22 cellular contexts compared by ENCODE assay signal in the genomic region with DNA sequence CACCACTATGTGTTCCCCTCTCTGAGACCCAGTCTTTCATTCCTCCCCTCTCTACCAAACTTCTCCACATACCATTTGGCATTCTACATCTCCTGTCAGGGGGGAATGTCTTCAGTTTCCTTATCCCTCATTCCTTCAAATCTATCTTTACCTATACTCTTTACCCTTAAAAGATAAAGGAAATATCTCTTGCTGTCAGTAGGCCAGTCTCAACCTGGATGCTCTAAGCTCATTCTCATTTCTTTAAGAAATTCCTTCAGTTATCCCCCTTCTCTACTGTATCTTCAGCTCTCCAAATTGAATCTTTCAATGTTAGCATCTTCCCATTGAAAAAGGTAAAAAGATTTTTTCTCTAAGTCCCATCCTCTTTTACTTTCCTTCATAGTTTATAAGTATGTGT. TPM values are rescaled to one million over a fixed set of nuclear protein-coding genes. Genes with fewer than 3 reads are reported as not detected.
DNase-seq lines count a peak whose midpoint lies in the region; ATAC-seq, FAIRE-seq and TF ChIP-seq lines count a peak whose summit lies in the region.
"Had no signal": no experiment of that assay in that cellular context is flagged by ENCODE, and none has a peak within 500 bp of the region (broad histone marks: within the 10 kb centered on the region; RNA-seq: fewer than 3 reads in every experiment).

No MANE protein-coding gene starts in this region.

- no peak overlapping the region for H4K5ac ChIP-seq in mesendoderm (ENCODE audit: low read length)

- H3K9me3 ChIP-seq in OCI-LY1 (ENCODE audit: low read length), result no peaks in the 10 kb centered on the region
- H3K9me3 ChIP-seq in GM12878 (replicated peaks; ENCODE audit: control insufficient read depth, insufficient read depth, low read length), result no peaks in the 10 kb centered on the region; the same call in 2 of the 3 replicates
- no peaks in the 10 kb centered on the region for H3K9me3 ChIP-seq in mucosa of descending colon
- H3K9me3 ChIP-seq: right atrium auricular region, tibial nerve had no signal

- H3K4me3 Mint-ChIP-seq in activated naive CD8-positive, alpha-beta T cell, result no peak overlapping the region
- no peak overlapping the region for H3K4me3 Mint-ChIP-seq in activated naive CD8-positive, alpha-beta T cell treated with anti-CD3 and anti-CD28 coated beads for 36 hours
- no peak overlapping the region for H3K4me3 Mint-ChIP-seq in natural killer cell treated with Interleukin-12 subunit alpha and Interleukin-12 subunit beta and Interleukin-15 and Interleukin-18, amount 100 ng/mL, for 72 hours
- H3K4me3 Mint-ChIP-seq: activated CD4-positive, alpha-beta T cell treated with anti-CD3 and anti-CD28 coated beads, Interleukin-2, amount 10 ng/mL, durations not matched to agents 7 days and 5 days; H9 had no signal

- no peak overlapping the region for H2BK5ac ChIP-seq in mesendoderm (ENCODE audit: low read length)

- no peak overlapping the region for H3K56ac ChIP-seq in mesendoderm (ENCODE audit: low read length)

- H3K27me3 Mint-ChIP-seq in activated naive CD8-positive, alpha-beta T cell, result no peaks in the 10 kb centered on the region
- H3K27me3 Mint-ChIP-seq in activated naive CD8-positive, alpha-beta T cell treated with anti-CD3 and anti-CD28 coated beads for 36 hours, result no peaks in the 10 kb centered on the region
- H3K27me3 Mint-ChIP-seq in natural killer cell treated with Interleukin-12 subunit alpha and Interleukin-12 subunit beta and Interleukin-15 and Interleukin-18, amount 100 ng/mL, for 72 hours, result no peaks in the 10 kb centered on the region
- H3K27me3 Mint-ChIP-seq: activated CD4-positive, alpha-beta T cell treated with anti-CD3 and anti-CD28 coated beads, Interleukin-2, amount 10 ng/mL, durations not matched to agents 7 days and 5 days had no signal

- TF ChIP-seq POLR2A in GM12878 (IDR thresholded peaks at IDR 0.05; ENCODE audit: low read depth, low read length), result no peak

- ATAC-seq in GM12878 (no peak; the same call in 1 of the 3 replicates), mucosa of descending colon (no peak)
- no peak for ATAC-seq in natural killer cell treated with Interleukin-12 subunit alpha and Interleukin-12 subunit beta and Interleukin-15 and Interleukin-18, amount 100 ng/mL, for 72 hours
- ATAC-seq: A549, left cardiac atrium had no signal

- H3K79me1 ChIP-seq in mesendoderm (ENCODE audit: low read length), result peaks cover 19% of the 10 kb centered on the region

- peaks cover 54% of the 10 kb centered on the region for H3K4me1 ChIP-seq in OCI-LY1 (ENCODE audit: insufficient read depth, low read length, severe bottlenecking)
- peaks cover 36% of the 10 kb centered on the region for H3K4me1 ChIP-seq in GM12878 (ENCODE audit: control insufficient read depth, insufficient read depth, low read length)
- H3K4me1 ChIP-seq in mucosa of descending colon (ENCODE audit: low read depth), result peaks cover 7% of the 10 kb centered on the region
- peaks cover 2% of the 10 kb centered on the region for H3K4me1 ChIP-seq in mesendoderm (ENCODE audit: control insufficient read depth, low read depth, low read length)

- intact Hi-C loops in GM12878 (cut with micrococcal nuclease; ENCODE audit: unreplicated experiment) (loop anchor here (2.0 kb wide), 2 partner anchors 39 to 57 kb away; partner anchors contain the start of genes CDC73 and GLRX2), mucosa of descending colon (cut with DNase I, micrococcal nuclease) (no loop called here)

- H3K36me3 Mint-ChIP-seq in activated naive CD8-positive, alpha-beta T cell, result peaks cover 6% of the 10 kb centered on the region
- H3K36me3 Mint-ChIP-seq in activated naive CD8-positive, alpha-beta T cell treated with anti-CD3 and anti-CD28 coated beads for 36 hours, result peaks cover 33% of the 10 kb centered on the region
- no peaks in the 10 kb centered on the region for H3K36me3 Mint-ChIP-seq in natural killer cell treated with Interleukin-12 subunit alpha and Interleukin-12 subunit beta and Interleukin-15 and Interleukin-18, amount 100 ng/mL, for 72 hours

- no peak overlapping the region for H4K8ac ChIP-seq in mesendoderm (ENCODE audit: low read depth, low read length)

- H3K27ac Mint-ChIP-seq in activated naive CD8-positive, alpha-beta T cell, result peak overlapping the region; percentile 70
- no peak overlapping the region for H3K27ac Mint-ChIP-seq in activated naive CD8-positive, alpha-beta T cell treated with anti-CD3 and anti-CD28 coated beads for 36 hours
- H3K27ac Mint-ChIP-seq in natural killer cell treated with Interleukin-12 subunit alpha and Interleukin-12 subunit beta and Interleukin-15 and Interleukin-18, amount 100 ng/mL, for 72 hours, result peak overlapping the region; percentile 2 to 11
- H3K27ac Mint-ChIP-seq: activated CD4-positive, alpha-beta T cell treated with anti-CD3 and anti-CD28 coated beads, Interleukin-2, amount 10 ng/mL, durations not matched to agents 7 days and 5 days had no signal

- FAIRE-seq in GM12878 (lab: Jason Lieb, UNC), result no peak
- FAIRE-seq: A549, bronchial epithelial cell had no signal

- no peaks in the 10 kb centered on the region for H3K27me3 ChIP-seq in OCI-LY1 (ENCODE audit: insufficient read depth, low read length)
- no peaks in the 10 kb centered on the region for H3K27me3 ChIP-seq in GM12878 (replicated peaks in 1 of 2; ENCODE audit: control insufficient read depth in 2 of 2, insufficient read depth in 2 of 2, low read length in 1 of 2)
- no peaks in the 10 kb centered on the region for H3K27me3 ChIP-seq in mesendoderm (ENCODE audit: insufficient read depth, low read length, poor library complexity)
- H3K27me3 ChIP-seq: right atrium auricular region, tibial nerve had no signal

- no peak for TF ChIP-seq RAD21 in GM12878 (IDR thresholded peaks at IDR 0.05; ENCODE audit: insufficient read depth, low read depth, low read length)

- CTCF ChIA-PET in GM12878 (lab: Yijun Ruan, JAX), result interaction anchor here (0.7 to 2.8 kb wide), 5 partner anchors 8 to 592 kb away, joined by 3 to 15 read pairs (median 6); partner anchors contain the start of genes CDC73, RO60 and UCHL5

- H3K27ac ChIP-seq in OCI-LY1 (ENCODE audit: low read depth, low read length, poor library complexity, severe bottlenecking) (peak overlapping the region; percentile 1), GM12878 (ENCODE audit: control insufficient read depth, insufficient read depth) (peak overlapping the region; percentile 78), mesendoderm (ENCODE audit: low read depth, low read length) (no peak overlapping the region)
- H3K27ac ChIP-seq: A549, right atrium auricular region, tibial nerve had no signal

- H3K4me3 ChIP-seq in OCI-LY1 (ENCODE audit: low read depth, low read length, poor library complexity, severe bottlenecking), result peak overlapping the region; percentile 29
- peak overlapping the region; percentile 44; the same call in 1 of the 2 replicates for H3K4me3 ChIP-seq in GM12878
- no peak overlapping the region for H3K4me3 ChIP-seq in mucosa of descending colon
- no peak overlapping the region for H3K4me3 ChIP-seq in mesendoderm (ENCODE audit: low read length)
- H3K4me3 ChIP-seq: A549, right atrium auricular region, tibial nerve had no signal

- SMC1A ChIA-PET in GM12878 (lab: Charles Lee; ENCODE audit: uncharacterized antibody, unreplicated experiment), result interaction anchor here (0.6 to 1.7 kb wide), 6 partner anchors 10 to 60 kb away, joined by 3 to 5 read pairs (median 3); no protein-coding TSS in a partner anchor

- RAD21 ChIA-PET in GM12878 (lab: Charles Lee; ENCODE audit: unreplicated experiment), result interaction anchor here (0.8 to 1.5 kb wide), 4 partner anchors 10 to 549 kb away, joined by 3 to 4 read pairs (median 4); no protein-coding TSS in a partner anchor

- no peaks in the 10 kb centered on the region for H4K20me1 ChIP-seq in OCI-LY1 (ENCODE audit: insufficient read depth, low read length)
- H4K20me1 ChIP-seq in GM12878 (ENCODE audit: control insufficient read depth, insufficient read depth), result no peaks in the 10 kb centered on the region

- H3K36me3 ChIP-seq in OCI-LY1 (ENCODE audit: insufficient read depth, low read length), result peaks cover 15% of the 10 kb centered on the region
- H3K36me3 ChIP-seq in GM12878 (ENCODE audit: control insufficient read depth in 2 of 2, insufficient read depth in 2 of 2, low read length in 1 of 2), result peaks cover 0 to 10% of the 10 kb centered on the region in 2 experiments; a peak in 2 of 4 replicates
- no peaks in the 10 kb centered on the region for H3K36me3 ChIP-seq in mucosa of descending colon (ENCODE audit: low read depth)
- H3K36me3 ChIP-seq in mesendoderm (ENCODE audit: control insufficient read depth, insufficient read depth, low read length), result no peaks in the 10 kb centered on the region
- H3K36me3 ChIP-seq: right atrium auricular region had no signal

- H3K4me2 ChIP-seq in OCI-LY1 (ENCODE audit: low read length), result peak overlapping the region; percentile 56; the same call in 1 of the 2 replicates
- H3K4me2 ChIP-seq in GM12878 (ENCODE audit: control insufficient read depth, insufficient read depth), result peak overlapping the region; percentile 76
- H3K4me2 ChIP-seq in mesendoderm (ENCODE audit: low read length), result no peak overlapping the region
- H3K4me2 ChIP-seq: A549 had no signal

- no peak overlapping the region for H2AFZ ChIP-seq in OCI-LY1 (ENCODE audit: low read length)
- H2AFZ ChIP-seq in GM12878 (ENCODE audit: control insufficient read depth, low read depth, low read length), result no peak overlapping the region

- H3K4me1 Mint-ChIP-seq in activated naive CD8-positive, alpha-beta T cell (ENCODE audit: low read depth), result peaks cover 84% of the 10 kb centered on the region
- H3K4me1 Mint-ChIP-seq in activated naive CD8-positive, alpha-beta T cell treated with anti-CD3 and anti-CD28 coated beads for 36 hours, result peaks cover 70% of the 10 kb centered on the region
- peaks cover 48 to 60% of the 10 kb centered on the region in 2 donors for H3K4me1 Mint-ChIP-seq in natural killer cell treated with Interleukin-12 subunit alpha and Interleukin-12 subunit beta and Interleukin-15 and Interleukin-18, amount 100 ng/mL, for 72 hours (ENCODE audit: low read depth in 2 of 2)

- TF ChIP-seq CTCF in OCI-LY1 (IDR thresholded peaks at IDR 0.05; ENCODE audit: low read length) (no peak), GM12878 (IDR thresholded peaks at IDR 0.05 in 2 of 3, conservative IDR thresholded peaks at IDR 0.05 in 1 of 3; ENCODE audit: control insufficient read depth in 2 of 3, extremely low read depth in 1 of 3, insufficient read depth in 1 of 3, low read depth in 3 of 3, low read length in 3 of 3) (no peak), mucosa of descending colon (IDR thresholded peaks at IDR 0.05) (no peak)

- POLR2A ChIA-PET in GM12878 (lab: Charles Lee), result interaction anchor here (0.7 kb wide), 1 partner anchor 15 kb away, joined by 3 read pairs; no protein-coding TSS in a partner anchor

- H3K79me2 ChIP-seq in OCI-LY1 (ENCODE audit: insufficient read depth, low read length) (peaks cover 70% of the 10 kb centered on the region), GM12878 (ENCODE audit: control insufficient read depth, insufficient read depth, low read length) (peaks cover 91% of the 10 kb centered on the region), mesendoderm (ENCODE audit: control insufficient read depth, insufficient read depth, low read length) (peaks cover 35% of the 10 kb centered on the region)

- no peak overlapping the region for H2AK5ac ChIP-seq in mesendoderm (ENCODE audit: low read length)

- DNase-seq in activated naive CD8-positive, alpha-beta T cell treated with anti-CD3 and anti-CD28 coated beads for 36 hours, result no peak
- no peak for DNase-seq in GM12878 (ENCODE audit: low read depth, low spot score)
- no peak for DNase-seq in natural killer cell treated with Interleukin-12 subunit alpha and Interleukin-12 subunit beta and Interleukin-15 and Interleukin-18, amount 100 ng/mL, for 72 hours (ENCODE audit: low spot score)
- no peak for DNase-seq in HK-2 (ENCODE audit: unreplicated experiment)
- DNase-seq in mucosa of descending colon, result no peak
- no peak for DNase-seq in mesendoderm
- DNase-seq: activated CD4-positive, alpha-beta T cell treated with anti-CD3 and anti-CD28 coated beads, Interleukin-2, amount 10 ng/mL, durations not matched to agents 7 days and 5 days; activated naive CD4-positive, alpha-beta T cell treated with Interleukin-2 at 50 U/mL for 16 hours; H9; hypothalamus; Kasumi-1; left cardiac atrium; NCI-H446; NCI-H748 treated with DMSO at 0.1 percent for 48 hours; SIG-M5; stimulated activated CD4-positive, alpha-beta T cell treated with anti-CD3 and anti-CD28 coated beads, Interleukin-1b, Interleukin-23, amount 100 ng/mL, for 48 hours had no signal

- no peaks in the 10 kb centered on the region for H3K9me3 Mint-ChIP-seq in activated naive CD8-positive, alpha-beta T cell (ENCODE audit: low read depth)
- H3K9me3 Mint-ChIP-seq in activated naive CD8-positive, alpha-beta T cell treated with anti-CD3 and anti-CD28 coated beads for 36 hours, result peaks cover 9% of the 10 kb centered on the region
- H3K9me3 Mint-ChIP-seq in natural killer cell treated with Interleukin-12 subunit alpha and Interleukin-12 subunit beta and Interleukin-15 and Interleukin-18, amount 100 ng/mL, for 72 hours, result no peaks in the 10 kb centered on the region
- H3K9me3 Mint-ChIP-seq: activated CD4-positive, alpha-beta T cell treated with anti-CD3 and anti-CD28 coated beads, Interleukin-2, amount 10 ng/mL, durations not matched to agents 7 days and 5 days had no signal

- no peaks in the 10 kb centered on the region for H3F3A ChIP-seq in OCI-LY1 (ENCODE audit: insufficient read depth, low read length)

- TF ChIP-seq EP300 in GM12878 (IDR thresholded peaks at IDR 0.05; ENCODE audit: borderline replicate concordance in 1 of 2, control insufficient read depth in 1 of 2, low read depth in 2 of 2, low read length in 2 of 2), result no peak

- no peak overlapping the region for H3K23ac ChIP-seq in mesendoderm (ENCODE audit: low read length)

- in situ Hi-C loops in GM12878 (cut with MboI), result no loop called here

- H3K9me2 ChIP-seq in OCI-LY1 (ENCODE audit: low read depth, low read length), result no peaks in the 10 kb centered on the region

- no peak overlapping the region for H2BK15ac ChIP-seq in mesendoderm (replicated peaks; ENCODE audit: low read depth)

- no peak overlapping the region for H3K18ac ChIP-seq in mesendoderm (ENCODE audit: low read length)

- H2BK120ac ChIP-seq in mesendoderm (ENCODE audit: low read depth, low read length), result no peak overlapping the region

- no peak overlapping the region for H3K4ac ChIP-seq in mesendoderm (ENCODE audit: low read depth, low read length)

- no TSS peak for BruUV-seq in GM12878 (replicated peaks; lab: Mats Ljungman, UMichigan)

- H3K9ac ChIP-seq in OCI-LY1 (ENCODE audit: low read length) (peak overlapping the region; percentile 49; the same call in 1 of the 2 replicates), GM12878 (ENCODE audit: control insufficient read depth, insufficient read depth, low read length) (peak overlapping the region; percentile 34; the same call in 1 of the 2 replicates), mesendoderm (ENCODE audit: low read length) (no peak overlapping the region)

RNA-seq across cellular contexts. Expression of gene RO60, which starts 6.5 kb away (rescaled TPM):
- 10 to 100 TPM; 58.2 to 62.0 TPM for total RNA-seq in activated naive CD8-positive, alpha-beta T cell treated with anti-CD3 and anti-CD28 coated beads for 36 hours
- 121 and 132 TPM in 2 replicates for total RNA-seq in GM12878 (2013; cell fraction: nucleolus; rRNA removed)
- total RNA-seq in GM12878 (2014; rRNA removed) (93.9 and 111 TPM in 2 replicates), GM12878 (2014; rRNA removed; fragmentation: Illumina TruSeq; extraction: Trizol) (88.1 and 94.9 TPM in 2 replicates), GM12878 (2021) (65.5 and 72.4 TPM in 2 replicates), mucosa of descending colon (10 to 100 TPM; 34.1 to 90.8 (median 43.6) TPM)
- 7.8 TPM for polyA plus RNA-seq in GM12878 (2011; ENCODE audit: low read depth)
- polyA plus RNA-seq in GM12878 (2011; rRNA removed) (34.7 and 46.1 TPM in 2 replicates), GM12878 (2014; fragmentation: Illumina TruSeq; extraction: Trizol) (21.7 and 26.4 TPM in 2 replicates), GM12878 (2014; fragmentation: Nextera tagmentation; extraction: Ambion mirVana) (100 to 1,000 TPM in 1 of 2 experiments, 10 to 100 TPM in 1; 25.4 to 103 TPM), GM12878 (2014; rRNA removed) (21.1 and 28.3 TPM in 2 replicates), GM12878 (2016; fragmentation: Nextera tagmentation; extraction: Ambion mirVana) (100 to 1,000 TPM; 121 to 143 TPM)
- polyA plus RNA-seq in GM12878 (2011; cell fraction: cytosol; rRNA removed), result 15.3 and 21.1 TPM in 2 replicates
- 18.9 and 20.4 TPM in 2 replicates for polyA plus RNA-seq in GM12878 (2011; cell fraction: nucleus; rRNA removed)
- polyA plus RNA-seq in GM12878 (2012), result 17.1 and 26.4 TPM in 2 replicates
- polyA minus RNA-seq in GM12878 (2011; rRNA and poly(A)+ RNA removed), result 128 and 140 TPM in 2 replicates
- 50.5 and 57.3 TPM in 2 replicates for polyA minus RNA-seq in GM12878 (2011; cell fraction: cytosol; rRNA and poly(A)+ RNA removed)
- 40.3 and 61.2 TPM in 2 replicates for polyA minus RNA-seq in GM12878 (2011; cell fraction: nucleus; rRNA and poly(A)+ RNA removed)
- 10 to 100 TPM; 60.6 to 74.0 TPM for total RNA-seq in natural killer cell treated with Interleukin-12 subunit alpha and Interleukin-12 subunit beta and Interleukin-15 and Interleukin-18, amount 100 ng/mL, for 72 hours
- 22.3 TPM for polyA plus RNA-seq in mesendoderm (2013, experiment 1 of 2)
- 21.1 TPM for polyA plus RNA-seq in mesendoderm (2013, experiment 2 of 2)

RNA-seq across cellular contexts. Expression of gene UCHL5, which starts 6.8 kb away (rescaled TPM):
- 100 to 1,000 TPM; 118 to 129 TPM for total RNA-seq in activated naive CD8-positive, alpha-beta T cell treated with anti-CD3 and anti-CD28 coated beads for 36 hours
- total RNA-seq in GM12878 (2013; cell fraction: nucleolus; rRNA removed), result 81.5 and 104 TPM in 2 replicates
- total RNA-seq in GM12878 (2014; rRNA removed) (30.1 and 34.8 TPM in 2 replicates), GM12878 (2014; rRNA removed; fragmentation: Illumina TruSeq; extraction: Trizol) (56.0 and 57.2 TPM in 2 replicates), GM12878 (2021) (62.0 and 64.1 TPM in 2 replicates), mucosa of descending colon (10 to 100 TPM; 28.7 to 32.7 (median 29.1) TPM)
- polyA plus RNA-seq in GM12878 (2011; ENCODE audit: low read depth), result 22.5 TPM
- polyA plus RNA-seq in GM12878 (2011; rRNA removed) (55.4 and 81.9 TPM in 2 replicates), GM12878 (2014; fragmentation: Illumina TruSeq; extraction: Trizol) (98.1 and 109 TPM in 2 replicates), GM12878 (2014; fragmentation: Nextera tagmentation; extraction: Ambion mirVana) (10 to 100 TPM; 36.5 to 45.6 TPM), GM12878 (2014; rRNA removed) (64.0 and 66.3 TPM in 2 replicates), GM12878 (2016; fragmentation: Nextera tagmentation; extraction: Ambion mirVana) (100 to 1,000 TPM; 169 to 179 TPM)
- 14.1 and 14.5 TPM in 2 replicates for polyA plus RNA-seq in GM12878 (2011; cell fraction: cytosol; rRNA removed)
- polyA plus RNA-seq in GM12878 (2011; cell fraction: nucleus; rRNA removed), result 19.6 and 23.3 TPM in 2 replicates
- polyA plus RNA-seq in GM12878 (2012), result 36.2 and 44.4 TPM in 2 replicates
- 26.2 and 33.0 TPM in 2 replicates for polyA minus RNA-seq in GM12878 (2011; rRNA and poly(A)+ RNA removed)
- polyA minus RNA-seq in GM12878 (2011; cell fraction: cytosol; rRNA and poly(A)+ RNA removed), result 13.7 and 13.9 TPM in 2 replicates
- 27.6 and 32.0 TPM in 2 replicates for polyA minus RNA-seq in GM12878 (2011; cell fraction: nucleus; rRNA and poly(A)+ RNA removed)
- 10 to 100 TPM; 67.9 to 76.8 TPM for total RNA-seq in natural killer cell treated with Interleukin-12 subunit alpha and Interleukin-12 subunit beta and Interleukin-15 and Interleukin-18, amount 100 ng/mL, for 72 hours
- 44.4 TPM for polyA plus RNA-seq in mesendoderm (2013, experiment 1 of 2)
- polyA plus RNA-seq in mesendoderm (2013, experiment 2 of 2), result 44.8 TPM

RNA-seq across cellular contexts. Expression of gene GLRX2, which starts 39.3 kb away (rescaled TPM):
- 10 to 100 TPM; 36.7 to 40.4 TPM for total RNA-seq in activated naive CD8-positive, alpha-beta T cell treated with anti-CD3 and anti-CD28 coated beads for 36 hours
- 4.8 and 6.3 TPM in 2 replicates for total RNA-seq in GM12878 (2013; cell fraction: nucleolus; rRNA removed)
- total RNA-seq in GM12878 (2014; rRNA removed) (18.0 and 21.2 TPM in 2 replicates), GM12878 (2014; rRNA removed; fragmentation: Illumina TruSeq; extraction: Trizol) (15.2 and 16.5 TPM in 2 replicates), GM12878 (2021) (19.7 and 21.4 TPM in 2 replicates), mucosa of descending colon (10 to 100 TPM; 15.2 to 28.8 (median 23.6) TPM)
- 12.0 TPM for polyA plus RNA-seq in GM12878 (2011; ENCODE audit: low read depth)
- polyA plus RNA-seq in GM12878 (2011; rRNA removed) (16.7 and 33.4 TPM in 2 replicates), GM12878 (2014; fragmentation: Illumina TruSeq; extraction: Trizol) (15.5 and 19.5 TPM in 2 replicates), GM12878 (2014; fragmentation: Nextera tagmentation; extraction: Ambion mirVana) (1 to 10 TPM; 5.5 to 7.8 TPM), GM12878 (2014; rRNA removed) (14.2 and 20.0 TPM in 2 replicates), GM12878 (2016; fragmentation: Nextera tagmentation; extraction: Ambion mirVana) (10 to 100 TPM; 59.9 to 67.6 TPM)
- polyA plus RNA-seq in GM12878 (2011; cell fraction: cytosol; rRNA removed), result 6.4 and 8.3 TPM in 2 replicates
- polyA plus RNA-seq in GM12878 (2011; cell fraction: nucleus; rRNA removed), result 5.2 and 6.2 TPM in 2 replicates
- polyA plus RNA-seq in GM12878 (2012), result 12.4 and 12.6 TPM in 2 replicates
- polyA minus RNA-seq in GM12878 (2011; rRNA and poly(A)+ RNA removed), result 1.2 and 2.8 TPM in 2 replicates
- polyA minus RNA-seq in GM12878 (2011; cell fraction: cytosol; rRNA and poly(A)+ RNA removed), result 1.9 and 2.0 TPM in 2 replicates
- 1.6 and 3.3 TPM in 2 replicates for polyA minus RNA-seq in GM12878 (2011; cell fraction: nucleus; rRNA and poly(A)+ RNA removed)
- total RNA-seq in natural killer cell treated with Interleukin-12 subunit alpha and Interleukin-12 subunit beta and Interleukin-15 and Interleukin-18, amount 100 ng/mL, for 72 hours, result 10 to 100 TPM; 22.9 to 23.6 TPM
- 16.7 TPM for polyA plus RNA-seq in mesendoderm (2013, experiment 1 of 2)
- polyA plus RNA-seq in mesendoderm (2013, experiment 2 of 2), result 18.0 TPM

RNA-seq across cellular contexts. Expression of gene CDC73, which starts 55.9 kb away (rescaled TPM):
- 10 to 100 TPM; 46.3 to 47.0 TPM for total RNA-seq in activated naive CD8-positive, alpha-beta T cell treated with anti-CD3 and anti-CD28 coated beads for 36 hours
- total RNA-seq in GM12878 (2013; cell fraction: nucleolus; rRNA removed), result 77.3 and 78.7 TPM in 2 replicates
- total RNA-seq in GM12878 (2014; rRNA removed), result 10.6 and 11.1 TPM in 2 replicates
- total RNA-seq in GM12878 (2014; rRNA removed; fragmentation: Illumina TruSeq; extraction: Trizol), result 14.2 and 15.3 TPM in 2 replicates
- 34.5 and 42.8 TPM in 2 replicates for total RNA-seq in GM12878 (2021)
- 16.1 TPM for polyA plus RNA-seq in GM12878 (2011; ENCODE audit: low read depth)
- 38.7 and 57.5 TPM in 2 replicates for polyA plus RNA-seq in GM12878 (2011; rRNA removed)
- 11.5 and 13.5 TPM in 2 replicates for polyA plus RNA-seq in GM12878 (2011; cell fraction: cytosol; rRNA removed)
- polyA plus RNA-seq in GM12878 (2011; cell fraction: nucleus; rRNA removed), result 15.3 and 15.4 TPM in 2 replicates
- 14.1 and 20.6 TPM in 2 replicates for polyA plus RNA-seq in GM12878 (2012)
- polyA plus RNA-seq in GM12878 (2014; fragmentation: Illumina TruSeq; extraction: Trizol), result 22.0 and 23.3 TPM in 2 replicates
- polyA plus RNA-seq in GM12878 (2014; fragmentation: Nextera tagmentation; extraction: Ambion mirVana), result 10 to 100 TPM; 21.0 to 21.3 TPM
- 13.8 and 14.8 TPM in 2 replicates for polyA plus RNA-seq in GM12878 (2014; rRNA removed)
- polyA plus RNA-seq in GM12878 (2016; fragmentation: Nextera tagmentation; extraction: Ambion mirVana), result 10 to 100 TPM; 37.5 to 43.4 TPM
- 26.9 and 58.4 TPM in 2 replicates for polyA minus RNA-seq in GM12878 (2011; rRNA and poly(A)+ RNA removed)
- 18.4 and 20.0 TPM in 2 replicates for polyA minus RNA-seq in GM12878 (2011; cell fraction: cytosol; rRNA and poly(A)+ RNA removed)
- 27.7 and 52.1 TPM in 2 replicates for polyA minus RNA-seq in GM12878 (2011; cell fraction: nucleus; rRNA and poly(A)+ RNA removed)
- 10 to 100 TPM; 71.8 to 76.5 TPM for total RNA-seq in natural killer cell treated with Interleukin-12 subunit alpha and Interleukin-12 subunit beta and Interleukin-15 and Interleukin-18, amount 100 ng/mL, for 72 hours
- 10 to 100 TPM; 41.0 to 82.0 (median 45.3) TPM for total RNA-seq in mucosa of descending colon
- 37.2 TPM for polyA plus RNA-seq in mesendoderm (2013, experiment 1 of 2)
- polyA plus RNA-seq in mesendoderm (2013, experiment 2 of 2), result 37.0 TPM

Comparison
In these comparisons a context has a peak if more than half of its experiments do, and no peak if none do; other contexts are left out.
1. H3K4me3 ChIP-seq: peak in OCI-LY1 (single experiment) and GM12878 (single experiment); none in mucosa of descending colon (single experiment) and mesendoderm (single experiment).